ENCODE assay signal across 8 cellular contexts in genomic region chr9:2623046-2623865, GRCh38. TPM values are rescaled to one million over a fixed set of nuclear protein-coding genes. Genes with fewer than 3 reads are reported as not detected.
DNase-seq lines count a peak whose midpoint lies in the region; ATAC-seq and TF ChIP-seq lines count a peak whose summit lies in the region.

No MANE protein-coding gene starts in this region.

- peaks cover 10% of the 10 kb centered on the region for H3K4me1 ChIP-seq in adipocyte (ENCODE audit: control insufficient read depth, insufficient read depth, low read length)

- H3K36me3 ChIP-seq in adipocyte (ENCODE audit: control insufficient read depth, insufficient read depth, low read length, severe bottlenecking): no peaks in the 10 kb centered on the region

- H3K9me3 ChIP-seq in adipocyte (ENCODE audit: control insufficient read depth, low read length): no peaks in the 10 kb centered on the region

- peak overlapping the region; percentile 82 for H3K4me3 ChIP-seq in GM12865 (ENCODE audit: low read depth, low read length)
- H3K4me3 ChIP-seq in adipocyte (ENCODE audit: low read length): peak overlapping the region; percentile 85

- H3K27me3 ChIP-seq in adipocyte (replicated peaks; ENCODE audit: control insufficient read depth, insufficient read depth, low read length): no peaks in the 10 kb centered on the region

- intact Hi-C loops in left cardiac atrium (cut with DNase I): loop anchor here (5.0 to 10.0 kb wide), 4 partner anchors 51 to 488 kb away; no protein-coding TSS in a partner anchor

- ATAC-seq in left cardiac atrium: peak; percentile 46 to 70

- H3K9ac ChIP-seq in adipocyte (ENCODE audit: low read length): peak overlapping the region; percentile 82

- no peak for TF ChIP-seq CTCF in GM12865 (IDR thresholded peaks at IDR 0.05; ENCODE audit: insufficient read depth, low read depth, low read length, missing control alignments)

- DNase-seq in 8988T (peak; percentile 15), GM12865 (ENCODE audit: low read depth) (no peak), NCI-H1092 treated with DMSO at 0.1 percent for 48 hours (lab: John Stamatoyannopoulos, UW) (peak; percentile 63), adipocyte (ENCODE audit: low read depth) (peak; percentile 37), left cardiac atrium (peak; percentile 75), nucleus accumbens (lab: John Stamatoyannopoulos, UW) (peak; percentile 6 to 85 (median 66)), UCSD-AML1 (lab: John Stamatoyannopoulos, UW; ENCODE audit: unreplicated experiment) (no peak), NCI-H128 (lab: John Stamatoyannopoulos, UW; ENCODE audit: unreplicated experiment) (no peak)

RNA-seq across cellular contexts. Expression of gene VLDLR, which starts 1.7 kb away (rescaled TPM):
- total RNA-seq in left cardiac atrium: 100 to 1,000 TPM in 1 of 2 donors, 10 to 100 TPM in 1; 95.8 to 106 TPM

Comparison
In these comparisons a context has a peak if more than half of its experiments do, and no peak if none do; other contexts are left out.
1. DNase-seq: peak in 8988T (single experiment), NCI-H1092 treated with DMSO at 0.1 percent for 48 hours (single experiment), adipocyte (single experiment), left cardiac atrium (single experiment) and nucleus accumbens (56 of 56); none in GM12865 (single experiment), UCSD-AML1 (single experiment) and NCI-H128 (single experiment).